ENCODE assay signal across 10 cellular contexts in genomic region chr11:20205807-20206206, GRCh38. TPM values are rescaled to one million over a fixed set of nuclear protein-coding genes. Genes with fewer than 3 reads are reported as not detected.
"Had no signal": no experiment of that assay in that cellular context is flagged by ENCODE, and none has a peak within 500 bp of the region (broad histone marks: within the 10 kb centered on the region; RNA-seq: fewer than 3 reads in every experiment).

No MANE protein-coding gene starts in this region.

- H3K4me3 ChIP-seq: K562 had no signal

- H3K27ac Mint-ChIP-seq: IgD-negative memory B cell had no signal

- DNase-seq: IMR-90, KBM-7, KG1 had no signal

- H3K27ac ChIP-seq: HL-60, KMS-11 had no signal

- H3K4me2 ChIP-seq: KMS-11 had no signal

- ATAC-seq: HepG2, K562 had no signal

- H3K4me3 Mint-ChIP-seq: IgD-negative memory B cell had no signal

RNA-seq across cellular contexts. Expression of gene DBX1, which starts 45.5 kb away (rescaled TPM):
- total RNA-seq: HepG2, HT-29, HT1080, IMR-90, K562 had no signal
- polyA plus RNA-seq: HepG2, IgD-negative memory B cell, IMR-90, K562 had no signal
